In the genomic region with DNA sequence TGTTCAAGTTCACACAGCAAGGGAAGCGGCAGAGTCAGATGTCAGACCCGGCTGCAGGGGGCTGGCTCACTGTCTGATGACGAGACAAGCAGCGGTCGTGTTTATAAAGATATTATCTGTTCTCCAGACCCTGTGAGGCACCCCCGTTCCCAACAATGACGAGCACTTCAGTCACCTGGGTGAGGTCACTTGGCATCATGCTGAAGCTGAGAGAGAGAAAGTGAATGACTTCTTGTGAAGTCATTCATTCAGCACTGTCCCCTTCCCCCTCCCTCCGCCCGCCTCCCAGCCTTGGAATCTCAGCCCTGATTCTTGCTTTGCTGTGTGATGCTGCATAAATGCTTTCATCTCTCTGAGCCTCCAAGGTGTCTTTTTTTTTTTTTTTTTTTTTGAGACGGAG, we compare ENCODE assay signal across 9 cellular contexts. TPM values are rescaled to one million over a fixed set of nuclear protein-coding genes. Genes with fewer than 3 reads are reported as not detected.
A peak's percentile ranks its signal among the peaks of the same experiment; 100 is the strongest.
DNase-seq lines count a peak whose midpoint lies in the region; ATAC-seq lines count a peak whose summit lies in the region.
"Had no signal": no experiment of that assay in that cellular context is flagged by ENCODE, and none has a peak within 500 bp of the region (broad histone marks: within the 10 kb centered on the region; RNA-seq: fewer than 3 reads in every experiment).

No MANE protein-coding gene starts in this region.

- POLR2A ChIA-PET in activated CD4-positive, alpha-beta memory T cell treated with anti-CD3 and anti-CD28 coated beads for 36 hours (lab: Charles Lee), result no interaction called here
- POLR2A ChIA-PET in activated CD4-positive, alpha-beta memory T cell treated with anti-CD3 and anti-CD28 coated beads, Interleukin-2, amount 10 ng/mL, durations not matched to agents 7 days and 5 days (lab: Charles Lee), result no interaction called here

- peak; percentile 61 for DNase-seq in activated CD4-positive, alpha-beta memory T cell treated with anti-CD3 and anti-CD28 coated beads for 36 hours
- no peak for DNase-seq in activated CD4-positive, alpha-beta memory T cell treated with anti-CD3 and anti-CD28 coated beads, Interleukin-2, amount 10 ng/mL, durations not matched to agents 7 days and 5 days
- peak; percentile 38 for DNase-seq in activated T-cell treated with anti-CD3 and anti-CD28 coated beads for 4 hours
- DNase-seq in stimulated activated CD8-positive, alpha-beta memory T cell treated with anti-CD3 and anti-CD28 coated beads, Interleukin-7, amount 100 ng/mL, for 24 hours (ENCODE audit: low read depth), result peak; percentile 18
- no peak for DNase-seq in DMS53 (lab: John Stamatoyannopoulos, UW)
- DNase-seq: gastrocnemius medialis had no signal

- H3K4me3 Mint-ChIP-seq in activated CD4-positive, alpha-beta memory T cell treated with anti-CD3 and anti-CD28 coated beads for 36 hours, result no peak overlapping the region
- H3K4me3 Mint-ChIP-seq in activated CD4-positive, alpha-beta memory T cell treated with anti-CD3 and anti-CD28 coated beads, Interleukin-2, amount 10 ng/mL, durations not matched to agents 7 days and 5 days, result no peak overlapping the region

- intact Hi-C loops in activated CD4-positive, alpha-beta memory T cell treated with anti-CD3 and anti-CD28 coated beads for 36 hours (cut with micrococcal nuclease), result no loop called here

- H3K27me3 Mint-ChIP-seq in activated CD4-positive, alpha-beta memory T cell treated with anti-CD3 and anti-CD28 coated beads for 36 hours, result no peaks in the 10 kb centered on the region
- peaks cover 6% of the 10 kb centered on the region for H3K27me3 Mint-ChIP-seq in activated CD4-positive, alpha-beta memory T cell treated with anti-CD3 and anti-CD28 coated beads, Interleukin-2, amount 10 ng/mL, durations not matched to agents 7 days and 5 days

- no peak overlapping the region for H3K27ac Mint-ChIP-seq in activated CD4-positive, alpha-beta memory T cell treated with anti-CD3 and anti-CD28 coated beads for 36 hours
- no peak overlapping the region for H3K27ac Mint-ChIP-seq in activated CD4-positive, alpha-beta memory T cell treated with anti-CD3 and anti-CD28 coated beads, Interleukin-2, amount 10 ng/mL, durations not matched to agents 7 days and 5 days

- H3K4me1 Mint-ChIP-seq in activated CD4-positive, alpha-beta memory T cell treated with anti-CD3 and anti-CD28 coated beads for 36 hours (ENCODE audit: low read depth), result peaks cover 43% of the 10 kb centered on the region
- H3K4me1 Mint-ChIP-seq in activated CD4-positive, alpha-beta memory T cell treated with anti-CD3 and anti-CD28 coated beads, Interleukin-2, amount 10 ng/mL, durations not matched to agents 7 days and 5 days, result peaks cover 34% of the 10 kb centered on the region

- CTCF ChIA-PET in activated CD4-positive, alpha-beta memory T cell treated with anti-CD3 and anti-CD28 coated beads for 36 hours (lab: Charles Lee), result interaction anchor here (1.1 to 1.6 kb wide), 2 partner anchors 23 to 49 kb away, joined by 4 to 11 read pairs; no protein-coding TSS in a partner anchor
- CTCF ChIA-PET in activated CD4-positive, alpha-beta memory T cell treated with anti-CD3 and anti-CD28 coated beads, Interleukin-2, amount 10 ng/mL, durations not matched to agents 7 days and 5 days (lab: Charles Lee), result interaction anchor here (0.6 kb wide), 1 partner anchor 22 kb away, joined by 4 read pairs; no protein-coding TSS in a partner anchor

- ATAC-seq in esophagus mucosa (peak; percentile 45), HG02588 (IDR thresholded peaks at IDR 0.05; ENCODE audit: unreplicated experiment) (no peak), HG02852 (IDR thresholded peaks at IDR 0.05; ENCODE audit: unreplicated experiment) (no peak)
- ATAC-seq: gastrocnemius medialis had no signal

- peaks cover under 1% of the 10 kb centered on the region for H3K36me3 Mint-ChIP-seq in activated CD4-positive, alpha-beta memory T cell treated with anti-CD3 and anti-CD28 coated beads for 36 hours
- H3K36me3 Mint-ChIP-seq in activated CD4-positive, alpha-beta memory T cell treated with anti-CD3 and anti-CD28 coated beads, Interleukin-2, amount 10 ng/mL, durations not matched to agents 7 days and 5 days (ENCODE audit: low read depth), result no peaks in the 10 kb centered on the region

- no peaks in the 10 kb centered on the region for H3K9me3 Mint-ChIP-seq in activated CD4-positive, alpha-beta memory T cell treated with anti-CD3 and anti-CD28 coated beads for 36 hours
- H3K9me3 Mint-ChIP-seq in activated CD4-positive, alpha-beta memory T cell treated with anti-CD3 and anti-CD28 coated beads, Interleukin-2, amount 10 ng/mL, durations not matched to agents 7 days and 5 days, result no peaks in the 10 kb centered on the region

RNA-seq across cellular contexts. Expression of a gene that starts 4.9 kb away (rescaled TPM):
- total RNA-seq in activated CD4-positive, alpha-beta memory T cell treated with anti-CD3 and anti-CD28 coated beads for 36 hours, result 1 to 10 TPM; 2.3 TPM
- total RNA-seq in activated CD4-positive, alpha-beta memory T cell treated with anti-CD3 and anti-CD28 coated beads, Interleukin-2, amount 10 ng/mL, durations not matched to agents 7 days and 5 days, result 1 to 10 TPM in 1 of 2 experiments, under 1 TPM in 1; 0.63 to 1.0 TPM
- 739 TPM for total RNA-seq in esophagus mucosa
- total RNA-seq: gastrocnemius medialis had no signal

RNA-seq across cellular contexts. Expression of a gene that starts 34.3 kb away (rescaled TPM):
- 10 to 100 TPM; 13.5 to 15.2 TPM for total RNA-seq in activated CD4-positive, alpha-beta memory T cell treated with anti-CD3 and anti-CD28 coated beads for 36 hours
- 10 to 100 TPM; 12.0 to 15.2 TPM for total RNA-seq in activated CD4-positive, alpha-beta memory T cell treated with anti-CD3 and anti-CD28 coated beads, Interleukin-2, amount 10 ng/mL, durations not matched to agents 7 days and 5 days
- total RNA-seq in esophagus mucosa, result 52.2 TPM

RNA-seq across cellular contexts. Expression of a gene that starts 55.6 kb away (rescaled TPM):
- total RNA-seq in activated CD4-positive, alpha-beta memory T cell treated with anti-CD3 and anti-CD28 coated beads for 36 hours, result not detected
- total RNA-seq in activated CD4-positive, alpha-beta memory T cell treated with anti-CD3 and anti-CD28 coated beads, Interleukin-2, amount 10 ng/mL, durations not matched to agents 7 days and 5 days, result not detected
- 3.3 TPM for total RNA-seq in esophagus mucosa
- total RNA-seq: gastrocnemius medialis had no signal

RNA-seq across cellular contexts. Expression of a gene that starts 56.7 kb away (rescaled TPM):
- total RNA-seq in activated CD4-positive, alpha-beta memory T cell treated with anti-CD3 and anti-CD28 coated beads for 36 hours, result 100 to 1,000 TPM; 104 to 112 TPM
- 10 to 100 TPM; 90.7 to 91.1 TPM for total RNA-seq in activated CD4-positive, alpha-beta memory T cell treated with anti-CD3 and anti-CD28 coated beads, Interleukin-2, amount 10 ng/mL, durations not matched to agents 7 days and 5 days
- total RNA-seq in esophagus mucosa, result 81.9 TPM

Comparison
In these comparisons a context has a peak if more than half of its experiments do, and no peak if none do; other contexts are left out.
1. DNase-seq: peak in activated CD4-positive, alpha-beta memory T cell treated with anti-CD3 and anti-CD28 coated beads for 36 hours (single experiment), activated T-cell treated with anti-CD3 and anti-CD28 coated beads for 4 hours (single experiment) and stimulated activated CD8-positive, alpha-beta memory T cell treated with anti-CD3 and anti-CD28 coated beads, Interleukin-7, amount 100 ng/mL, for 24 hours (single experiment); none in activated CD4-positive, alpha-beta memory T cell treated with anti-CD3 and anti-CD28 coated beads, Interleukin-2, amount 10 ng/mL, durations not matched to agents 7 days and 5 days (single experiment) and DMS53 (single experiment).
2. RNA of a gene that starts 4.9 kb away (total RNA-seq): 739 TPM in esophagus mucosa (single experiment); 2.3 TPM in activated CD4-positive, alpha-beta memory T cell treated with anti-CD3 and anti-CD28 coated beads for 36 hours and 0.63 to 1.0 TPM in activated CD4-positive, alpha-beta memory T cell treated with anti-CD3 and anti-CD28 coated beads, Interleukin-2, amount 10 ng/mL, durations not matched to agents 7 days and 5 days; every median in the first group is over 100 times any median in the second.